21 cellular contexts compared by ENCODE assay signal in genomic region chr10:19663344-19663743, GRCh38.
"Had no signal": no experiment of that assay in that cellular context is flagged by ENCODE, and none has a peak within 500 bp of the region (broad histone marks: within the 10 kb centered on the region; RNA-seq: fewer than 3 reads in every experiment).

No MANE protein-coding gene starts in this region.

- H3K27me3 Mint-ChIP-seq: activated naive CD4-positive, alpha-beta T cell treated with anti-CD3 and anti-CD28 coated beads, Interleukin-2, amount 50 U/mL, for 24 hours had no signal

- ATAC-seq: activated CD8-positive, alpha-beta T cell treated with anti-CD3 and anti-CD28 coated beads, Interleukin-2, amount 10 ng/mL, durations not matched to agents 7 days and 5 days; stimulated activated effector memory CD8-positive, alpha-beta T cell treated with anti-CD3 and anti-CD28 coated beads, Interleukin-12 subunit alpha, Interleukin-12 subunit beta, amount 100 ng/mL, for 72 hours; WTC11 had no signal

- H3K4me3 Mint-ChIP-seq: activated CD8-positive, alpha-beta T cell treated with anti-CD3 and anti-CD28 coated beads, Interleukin-2, amount 10 ng/mL, durations not matched to agents 7 days and 5 days; activated naive CD4-positive, alpha-beta T cell treated with anti-CD3 and anti-CD28 coated beads, Interleukin-2, amount 50 U/mL, for 24 hours; neural crest cell; stimulated activated effector memory CD8-positive, alpha-beta T cell treated with anti-CD3 and anti-CD28 coated beads, Interleukin-12 subunit alpha, Interleukin-12 subunit beta, amount 100 ng/mL, for 72 hours; WTC11 had no signal

- H3K4me1 Mint-ChIP-seq: activated naive CD4-positive, alpha-beta T cell treated with anti-CD3 and anti-CD28 coated beads, Interleukin-2, amount 50 U/mL, for 24 hours; neural crest cell; stimulated activated effector memory CD8-positive, alpha-beta T cell treated with anti-CD3 and anti-CD28 coated beads, Interleukin-12 subunit alpha, Interleukin-12 subunit beta, amount 100 ng/mL, for 72 hours; WTC11 had no signal

- H3K4me3 ChIP-seq: adrenal gland, cardiac muscle cell, coronary artery, lung, ovary, tibial artery, uterus had no signal

- DNase-seq: activated CD4-positive, alpha-beta T cell treated with anti-CD3 and anti-CD28 coated beads for 48 hours; activated CD8-positive, alpha-beta memory T cell treated with anti-CD3 and anti-CD28 coated beads, Interleukin-2, amount 50 U/mL, for 4 hours; activated CD8-positive, alpha-beta T cell treated with anti-CD3 and anti-CD28 coated beads, Interleukin-2, amount 10 ng/mL, durations not matched to agents 7 days and 5 days; activated effector memory CD4-positive, alpha-beta T cell treated with anti-CD3 and anti-CD28 coated beads, Interleukin-2, amount 50 U/mL, for 16 hours; activated T-cell treated with anti-CD3 and anti-CD28 coated beads, Interleukin-2, amount 50 U/mL, for 48 hours; adrenal gland; head of caudate nucleus; midbrain; ovary; stimulated activated CD4-positive, alpha-beta T cell treated with anti-CD3 and anti-CD28 coated beads, Interleukin-12 subunit alpha, Interleukin-12 subunit beta, amount 100 ng/mL, for 4 hours; stimulated activated CD4-positive, alpha-beta T cell treated with anti-CD3 and anti-CD28 coated beads, Interleukin-2, amount 100 ng/mL, for 24 hours; T-helper 2 cell; tibial artery; uterus had no signal

- H3K27ac ChIP-seq: adrenal gland, cardiac muscle cell, coronary artery, ovary, tibial artery, uterus had no signal

- H3K36me3 Mint-ChIP-seq: activated naive CD4-positive, alpha-beta T cell treated with anti-CD3 and anti-CD28 coated beads, Interleukin-2, amount 50 U/mL, for 24 hours; stimulated activated effector memory CD8-positive, alpha-beta T cell treated with anti-CD3 and anti-CD28 coated beads, Interleukin-12 subunit alpha, Interleukin-12 subunit beta, amount 100 ng/mL, for 72 hours; WTC11 had no signal

- H3K27me3 ChIP-seq: adrenal gland, cardiac muscle cell, ovary, tibial artery, uterus had no signal

- H3K9me3 Mint-ChIP-seq: activated naive CD4-positive, alpha-beta T cell treated with anti-CD3 and anti-CD28 coated beads, Interleukin-2, amount 50 U/mL, for 24 hours had no signal

- H3K9me3 ChIP-seq: adrenal gland, ovary, uterus had no signal

- H3K27ac Mint-ChIP-seq: activated CD8-positive, alpha-beta T cell treated with anti-CD3 and anti-CD28 coated beads, Interleukin-2, amount 10 ng/mL, durations not matched to agents 7 days and 5 days; activated naive CD4-positive, alpha-beta T cell treated with anti-CD3 and anti-CD28 coated beads, Interleukin-2, amount 50 U/mL, for 24 hours; stimulated activated effector memory CD8-positive, alpha-beta T cell treated with anti-CD3 and anti-CD28 coated beads, Interleukin-12 subunit alpha, Interleukin-12 subunit beta, amount 100 ng/mL, for 72 hours; WTC11 had no signal

- H3K4me1 ChIP-seq: adrenal gland, uterus had no signal
